In genomic region chr22:30287626-30288413, GRCh38 we compare ENCODE assay signal across 8 cellular contexts. TPM values are rescaled to one million over a fixed set of nuclear protein-coding genes. Genes with fewer than 3 reads are reported as not detected.
DNase-seq lines count a peak whose midpoint lies in the region; ATAC-seq and TF ChIP-seq lines count a peak whose summit lies in the region.

No MANE protein-coding gene starts in this region.

- H3K4me3 ChIP-seq in BE2C (ENCODE audit: low read depth, low read length) (no peak overlapping the region), HCT116 (replicated peaks in 1 of 2; ENCODE audit: low read depth in 1 of 2, low read length in 2 of 2) (peak overlapping the region; percentile 65 to 80; a peak in 3 of 4 replicates), mesodermal cell (ENCODE audit: extremely low read depth, insufficient read depth, low read length, poor library complexity, severe bottlenecking) (peak overlapping the region; percentile 66)

- ATAC-seq in HCT116, result peak; percentile 73

- CTCF ChIA-PET in HCT116 (lab: Charles Lee), result interaction anchor here (0.7 to 5.4 kb wide), 37 partner anchors 10 to 587 kb away, joined by 3 to 81 read pairs (median 5); partner anchors contain the start of genes CCDC157, RNF215, SEC14L2 and SF3A1

- TSS peak; percentile 32 for BruUV-seq in HCT116 (replicated peaks; lab: Mats Ljungman, UMichigan)

- 0 to 21% methylated on average over 3 to 5 of the region's 5 CpGs for WGBS in mesodermal cell (ENCODE audit: insufficient coverage in 2 of 2), 2 experiments

- peak; percentile 76 for TF ChIP-seq CTCF in BE2C (IDR thresholded peaks at IDR 0.05; ENCODE audit: low read depth, low read length)
- peak; percentile 68 to 93 (median 86) for TF ChIP-seq CTCF in HCT116 (IDR thresholded peaks at IDR 0.05 in 2 of 3, conservative IDR thresholded peaks at IDR 0.05 in 1 of 3; ENCODE audit: borderline replicate concordance in 1 of 3, insufficient read depth in 1 of 3, low read depth in 2 of 3, low read length in 2 of 3)

- no peaks in the 10 kb centered on the region for H3K9me2 ChIP-seq in HCT116 (ENCODE audit: insufficient read depth)

- POLR2A ChIA-PET in HCT116 (lab: Charles Lee), result interaction anchor here (0.9 to 1.9 kb wide), 11 partner anchors 28 to 138 kb away, joined by 3 to 10 read pairs (median 6); partner anchors contain the start of genes CCDC157, MTFP1, RNF215 and SEC14L2

- H2AFZ ChIP-seq in HCT116 (ENCODE audit: low read depth, low read length, poor library complexity, severe bottlenecking), result no peak overlapping the region

- no peaks in the 10 kb centered on the region for H3K79me2 ChIP-seq in HCT116 (ENCODE audit: insufficient read depth, low read length)

- H3K27ac ChIP-seq in HCT116 (ENCODE audit: low read depth, low read length) (peak overlapping the region; percentile 53), mesodermal cell (ENCODE audit: low read depth, low read length, severe bottlenecking) (peak overlapping the region; percentile 13)

- RAD21 ChIA-PET in HCT116 (lab: Charles Lee; ENCODE audit: low non-redundant PET in 1 of 2, low total read pairs in 2 of 2, uncharacterized antibody in 2 of 2, unreplicated experiment in 2 of 2), result interaction anchor here (0.7 to 2.0 kb wide), 19 partner anchors 19 to 199 kb away, joined by 3 to 21 read pairs (median 3); partner anchors contain the start of genes RNF215 (in 2 of the 2), TBC1D10A (in 2 of the 2), MTFP1 (in 1 of the 2) and SEC14L2 (in 1 of the 2)

- no peaks in the 10 kb centered on the region for H3K36me3 ChIP-seq in BE2C
- peaks cover 0 to 2% of the 10 kb centered on the region in 2 experiments; a peak in 2 of 4 replicates for H3K36me3 ChIP-seq in HCT116 (ENCODE audit: control insufficient read depth in 1 of 2, insufficient read depth in 2 of 2, low read length in 2 of 2)
- H3K36me3 ChIP-seq in mesodermal cell (ENCODE audit: control insufficient read depth, insufficient read depth, low read length), result peaks cover 14% of the 10 kb centered on the region

- peak; percentile 84 for DNase-seq in BE2C
- peak; percentile 89 for DNase-seq in HCT116 (ENCODE audit: low read depth, low spot score)
- peak; percentile 62 for DNase-seq in NOMO-1 treated with dmso at 0.1 percent for 144 hours (lab: John Stamatoyannopoulos, UW; ENCODE audit: unreplicated experiment)
- peak; percentile 91 for DNase-seq in activated CD8-positive, alpha-beta memory T cell treated with anti-CD3 and anti-CD28 coated beads, Interleukin-2, amount 50 U/mL, for 48 hours
- DNase-seq in epidermal melanocyte (ENCODE audit: insufficient read length, low spot score), result peak; percentile 87
- peak; percentile 71 for DNase-seq in stimulated activated CD8-positive, alpha-beta memory T cell treated with anti-CD3 and anti-CD28 coated beads, Interleukin-12 subunit alpha, Interleukin-12 subunit beta, amount 100 ng/mL, for 4 hours (ENCODE audit: low read depth)
- no peak for DNase-seq in NCI-H1105 treated with DMSO at 0.1 percent for 48 hours (lab: John Stamatoyannopoulos, UW)

- peak overlapping the region; percentile 23; the same call in 1 of the 2 replicates for H3K9ac ChIP-seq in HCT116 (ENCODE audit: low read length)

- H3K4me1 ChIP-seq in BE2C (peaks cover 16% of the 10 kb centered on the region), HCT116 (ENCODE audit: control insufficient read depth in 1 of 2, insufficient read depth in 2 of 2, low read length in 2 of 2) (peaks cover 37 to 57% of the 10 kb centered on the region in 2 experiments), mesodermal cell (ENCODE audit: control insufficient read depth, insufficient read depth, low read length, poor library complexity, severe bottlenecking) (peaks cover 25% of the 10 kb centered on the region)

- intact Hi-C loops in HCT116 (cut with micrococcal nuclease), result loop anchor here (1.0 to 5.0 kb wide), 4 partner anchors 25 to 180 kb away; partner anchors contain the start of genes MTFP1 and RNF215

- TF ChIP-seq RAD21 in HCT116 (IDR thresholded peaks at IDR 0.05; ENCODE audit: low read depth), result peak; percentile 91

- no peaks in the 10 kb centered on the region for H3K9me3 ChIP-seq in BE2C
- no peaks in the 10 kb centered on the region for H3K9me3 ChIP-seq in HCT116 (ENCODE audit: control insufficient read depth in 1 of 2, insufficient read depth in 1 of 2, low read depth in 1 of 2, low read length in 2 of 2)
- no peaks in the 10 kb centered on the region for H3K9me3 ChIP-seq in mesodermal cell (ENCODE audit: control insufficient read depth, low read length)

- no peak for TF ChIP-seq POLR2A in HCT116 (IDR thresholded peaks at IDR 0.05; ENCODE audit: borderline replicate concordance, extremely low read depth, insufficient read depth, insufficient read length)

- peak overlapping the region; percentile 97 for H3K4me2 ChIP-seq in HCT116 (ENCODE audit: low read length)

- H4K20me1 ChIP-seq in HCT116 (ENCODE audit: insufficient read depth), result no peaks in the 10 kb centered on the region

- H3K27me3 ChIP-seq in BE2C, result no peaks in the 10 kb centered on the region
- H3K27me3 ChIP-seq in HCT116 (ENCODE audit: insufficient read depth, low read length), result no peaks in the 10 kb centered on the region

TF ChIP-seq in HCT116, 20 proteins besides CTCF, POLR2A, EP300 and RAD21:
- TF ChIP-seq POLR2AphosphoS5 (IDR thresholded peaks at IDR 0.05; ENCODE audit: low read depth, low read length) (no peak), MAX (IDR thresholded peaks at IDR 0.05) (no peak), ZNF274 (IDR thresholded peaks at IDR 0.05; ENCODE audit: low read depth, low read length) (no peak), ELF1 (IDR thresholded peaks at IDR 0.05; ENCODE audit: borderline replicate concordance, low read depth) (no peak), JUND (IDR thresholded peaks at IDR 0.05) (no peak), EZH2 (IDR thresholded peaks at IDR 0.05) (no peak), ATF3 (IDR thresholded peaks at IDR 0.05) (no peak), ZFX (IDR thresholded peaks at IDR 0.05) (no peak), SRF (IDR thresholded peaks at IDR 0.05; ENCODE audit: low read depth) (no peak), SIN3A (IDR thresholded peaks at IDR 0.05; ENCODE audit: low read depth) (no peak)
TF ChIP-seq in HCT116: peak in this region for 0.

RNA-seq across cellular contexts. Expression of gene CASTOR1, which starts 1.5 kb away (rescaled TPM):
- polyA plus RNA-seq in BE2C (2012; ENCODE audit: insufficient read depth, insufficient read length, low read depth), result 3.8 TPM
- 6.5 TPM for total RNA-seq in HCT116 (2021; ENCODE audit: unreplicated experiment)
- 5.2 and 5.6 TPM in 2 replicates for polyA plus RNA-seq in HCT116 (2012)
- 14.2 TPM for polyA plus RNA-seq in mesodermal cell (2013, experiment 1 of 2)
- 9.1 TPM for polyA plus RNA-seq in mesodermal cell (2013, experiment 2 of 2)

RNA-seq across cellular contexts. Expression of gene OSM, which starts 21.2 kb away (rescaled TPM):
- not detected for polyA plus RNA-seq in BE2C (2012; ENCODE audit: insufficient read depth, insufficient read length, low read depth)
- total RNA-seq in HCT116 (2021; ENCODE audit: unreplicated experiment), result not detected
- 0.04 and 0.05 TPM in 2 replicates for polyA plus RNA-seq in HCT116 (2012)
- polyA plus RNA-seq in mesodermal cell (2013, experiment 1 of 2), result not detected
- polyA plus RNA-seq in mesodermal cell (2013, experiment 2 of 2), result not detected

RNA-seq across cellular contexts. Expression of gene TBC1D10A, which starts 38.9 kb away (rescaled TPM):
- 2.9 TPM for polyA plus RNA-seq in BE2C (2012; ENCODE audit: insufficient read depth, insufficient read length, low read depth)
- total RNA-seq in HCT116 (2021; ENCODE audit: unreplicated experiment), result 18.6 TPM
- polyA plus RNA-seq in HCT116 (2012), result 20.1 and 20.7 TPM in 2 replicates
- polyA plus RNA-seq in mesodermal cell (2013, experiment 1 of 2), result 15.8 TPM
- 13.3 TPM for polyA plus RNA-seq in mesodermal cell (2013, experiment 2 of 2)

RNA-seq across cellular contexts. Expression of gene LIF, which starts 41.3 kb away (rescaled TPM):
- 1.8 TPM for polyA plus RNA-seq in BE2C (2012; ENCODE audit: insufficient read depth, insufficient read length, low read depth)
- 75.4 TPM for total RNA-seq in HCT116 (2021; ENCODE audit: unreplicated experiment)
- polyA plus RNA-seq in HCT116 (2012), result 105 and 129 TPM in 2 replicates
- 1.5 TPM for polyA plus RNA-seq in mesodermal cell (2013, experiment 1 of 2)
- 0.61 TPM for polyA plus RNA-seq in mesodermal cell (2013, experiment 2 of 2)
